In the genomic region with DNA sequence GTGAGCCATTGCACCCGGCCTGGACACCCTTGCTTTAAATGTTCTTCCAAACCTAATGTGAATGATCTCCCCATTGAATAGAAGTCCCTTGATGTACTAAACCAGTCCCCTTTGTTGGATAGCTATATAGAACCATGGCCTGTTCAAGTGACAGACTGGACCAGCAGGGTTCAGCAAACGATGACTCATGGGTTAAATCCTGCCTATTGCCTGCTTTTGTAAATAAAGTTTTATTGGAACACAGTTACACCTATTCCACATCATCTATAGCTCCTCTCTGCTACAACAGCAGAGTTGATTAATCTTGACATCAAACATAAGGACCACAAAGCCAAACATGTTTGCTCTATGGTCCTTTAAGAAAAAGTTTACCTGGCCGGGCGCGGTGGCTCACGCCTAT, we compare ENCODE assay signal across 2 cellular contexts.
A peak's percentile ranks its signal among the peaks of the same experiment; 100 is the strongest.
TF ChIP-seq lines count a peak whose summit lies in the region.

No MANE protein-coding gene starts in this region.

TF ChIP-seq in HepG2, 621 proteins besides CTCF, POLR2A, EP300 and RAD21:
- no peak for TF ChIP-seq PHF8 (CRISPR knock-in tag; IDR thresholded peaks at IDR 0.05)
- TF ChIP-seq SIN3A (IDR thresholded peaks at IDR 0.05; ENCODE audit: borderline replicate concordance, low read depth, low read length), result no peak
- no peak for TF ChIP-seq ZNF720 (CRISPR knock-in tag; IDR thresholded peaks at IDR 0.05)
- peak; percentile 51 for TF ChIP-seq FOSL2 (CRISPR knock-in tag; IDR thresholded peaks at IDR 0.05)
- TF ChIP-seq ZBTB40 (IDR thresholded peaks at IDR 0.05), result peak; percentile 82
- peak; percentile 98 for TF ChIP-seq ZBTB40 (CRISPR knock-in tag; IDR thresholded peaks at IDR 0.05)
- TF ChIP-seq, protein P1, sequence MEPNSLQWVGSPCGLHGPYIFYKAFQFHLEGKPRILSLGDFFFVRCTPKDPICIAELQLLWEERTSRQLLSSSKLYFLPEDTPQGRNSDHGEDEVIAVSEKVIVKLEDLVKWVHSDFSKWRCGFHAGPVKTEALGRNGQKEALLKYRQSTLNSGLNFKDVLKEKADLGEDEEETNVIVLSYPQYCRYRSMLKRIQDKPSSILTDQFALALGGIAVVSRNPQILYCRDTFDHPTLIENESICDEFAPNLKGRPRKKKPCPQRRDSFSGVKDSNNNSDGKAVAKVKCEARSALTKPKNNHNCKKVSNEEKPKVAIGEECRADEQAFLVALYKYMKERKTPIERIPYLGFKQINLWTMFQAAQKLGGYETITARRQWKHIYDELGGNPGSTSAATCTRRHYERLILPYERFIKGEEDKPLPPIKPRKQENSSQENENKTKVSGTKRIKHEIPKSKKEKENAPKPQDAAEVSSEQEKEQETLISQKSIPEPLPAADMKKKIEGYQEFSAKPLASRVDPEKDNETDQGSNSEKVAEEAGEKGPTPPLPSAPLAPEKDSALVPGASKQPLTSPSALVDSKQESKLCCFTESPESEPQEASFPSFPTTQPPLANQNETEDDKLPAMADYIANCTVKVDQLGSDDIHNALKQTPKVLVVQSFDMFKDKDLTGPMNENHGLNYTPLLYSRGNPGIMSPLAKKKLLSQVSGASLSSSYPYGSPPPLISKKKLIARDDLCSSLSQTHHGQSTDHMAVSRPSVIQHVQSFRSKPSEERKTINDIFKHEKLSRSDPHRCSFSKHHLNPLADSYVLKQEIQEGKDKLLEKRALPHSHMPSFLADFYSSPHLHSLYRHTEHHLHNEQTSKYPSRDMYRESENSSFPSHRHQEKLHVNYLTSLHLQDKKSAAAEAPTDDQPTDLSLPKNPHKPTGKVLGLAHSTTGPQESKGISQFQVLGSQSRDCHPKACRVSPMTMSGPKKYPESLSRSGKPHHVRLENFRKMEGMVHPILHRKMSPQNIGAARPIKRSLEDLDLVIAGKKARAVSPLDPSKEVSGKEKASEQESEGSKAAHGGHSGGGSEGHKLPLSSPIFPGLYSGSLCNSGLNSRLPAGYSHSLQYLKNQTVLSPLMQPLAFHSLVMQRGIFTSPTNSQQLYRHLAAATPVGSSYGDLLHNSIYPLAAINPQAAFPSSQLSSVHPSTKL (CRISPR knock-in tag; IDR thresholded peaks at IDR 0.05), result no peak
TF ChIP-seq in HepG2: peak in this region for 2.

TF ChIP-seq in WTC11, 78 proteins besides CTCF, POLR2A, EP300 and RAD21:
- TF ChIP-seq OVOL2 (CRISPR knock-in tag; IDR thresholded peaks at IDR 0.05; ENCODE audit: borderline replicate concordance) (no peak), ZNF671 (CRISPR knock-in tag; IDR thresholded peaks at IDR 0.05) (no peak), ZMAT4 (CRISPR knock-in tag; IDR thresholded peaks at IDR 0.05) (no peak), JAZF1 (CRISPR knock-in tag; IDR thresholded peaks at IDR 0.05) (no peak), NR2C2 (CRISPR knock-in tag; IDR thresholded peaks at IDR 0.05) (no peak), ZNF317 (CRISPR knock-in tag; IDR thresholded peaks at IDR 0.05; ENCODE audit: borderline replicate concordance, low read depth) (no peak), TP53 (CRISPR knock-in tag; IDR thresholded peaks at IDR 0.05) (no peak), ZNF232 (CRISPR knock-in tag; IDR thresholded peaks at IDR 0.05) (no peak), RELA (CRISPR knock-in tag; IDR thresholded peaks at IDR 0.05; ENCODE audit: borderline replicate concordance) (no peak), ZNF263 (CRISPR knock-in tag; IDR thresholded peaks at IDR 0.05; ENCODE audit: low read depth) (no peak), TCF7 (CRISPR knock-in tag; IDR thresholded peaks at IDR 0.05; ENCODE audit: low read depth) (no peak), ATF1 (CRISPR knock-in tag; IDR thresholded peaks at IDR 0.05) (no peak), ZNF425 (CRISPR knock-in tag; conservative IDR thresholded peaks at IDR 0.05) (no peak)
- TF ChIP-seq, protein P2, sequence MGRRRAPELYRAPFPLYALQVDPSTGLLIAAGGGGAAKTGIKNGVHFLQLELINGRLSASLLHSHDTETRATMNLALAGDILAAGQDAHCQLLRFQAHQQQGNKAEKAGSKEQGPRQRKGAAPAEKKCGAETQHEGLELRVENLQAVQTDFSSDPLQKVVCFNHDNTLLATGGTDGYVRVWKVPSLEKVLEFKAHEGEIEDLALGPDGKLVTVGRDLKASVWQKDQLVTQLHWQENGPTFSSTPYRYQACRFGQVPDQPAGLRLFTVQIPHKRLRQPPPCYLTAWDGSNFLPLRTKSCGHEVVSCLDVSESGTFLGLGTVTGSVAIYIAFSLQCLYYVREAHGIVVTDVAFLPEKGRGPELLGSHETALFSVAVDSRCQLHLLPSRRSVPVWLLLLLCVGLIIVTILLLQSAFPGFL (CRISPR knock-in tag; IDR thresholded peaks at IDR 0.05; ENCODE audit: borderline replicate concordance), result no peak
- TF ChIP-seq, protein P3, sequence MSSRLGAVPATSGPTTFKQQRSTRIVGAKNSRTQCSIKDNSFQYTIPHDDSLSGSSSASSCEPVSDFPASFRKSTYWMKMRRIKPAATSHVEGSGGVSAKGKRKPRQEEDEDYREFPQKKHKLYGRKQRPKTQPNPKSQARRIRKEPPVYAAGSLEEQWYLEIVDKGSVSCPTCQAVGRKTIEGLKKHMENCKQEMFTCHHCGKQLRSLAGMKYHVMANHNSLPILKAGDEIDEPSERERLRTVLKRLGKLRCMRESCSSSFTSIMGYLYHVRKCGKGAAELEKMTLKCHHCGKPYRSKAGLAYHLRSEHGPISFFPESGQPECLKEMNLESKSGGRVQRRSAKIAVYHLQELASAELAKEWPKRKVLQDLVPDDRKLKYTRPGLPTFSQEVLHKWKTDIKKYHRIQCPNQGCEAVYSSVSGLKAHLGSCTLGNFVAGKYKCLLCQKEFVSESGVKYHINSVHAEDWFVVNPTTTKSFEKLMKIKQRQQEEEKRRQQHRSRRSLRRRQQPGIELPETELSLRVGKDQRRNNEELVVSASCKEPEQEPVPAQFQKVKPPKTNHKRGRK (CRISPR knock-in tag; IDR thresholded peaks at IDR 0.05; ENCODE audit: borderline replicate concordance), result no peak
- TF ChIP-seq, protein P4, sequence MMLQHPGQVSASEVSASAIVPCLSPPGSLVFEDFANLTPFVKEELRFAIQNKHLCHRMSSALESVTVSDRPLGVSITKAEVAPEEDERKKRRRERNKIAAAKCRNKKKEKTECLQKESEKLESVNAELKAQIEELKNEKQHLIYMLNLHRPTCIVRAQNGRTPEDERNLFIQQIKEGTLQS (CRISPR knock-in tag; conservative IDR thresholded peaks at IDR 0.05), result no peak
- TF ChIP-seq, protein P5, sequence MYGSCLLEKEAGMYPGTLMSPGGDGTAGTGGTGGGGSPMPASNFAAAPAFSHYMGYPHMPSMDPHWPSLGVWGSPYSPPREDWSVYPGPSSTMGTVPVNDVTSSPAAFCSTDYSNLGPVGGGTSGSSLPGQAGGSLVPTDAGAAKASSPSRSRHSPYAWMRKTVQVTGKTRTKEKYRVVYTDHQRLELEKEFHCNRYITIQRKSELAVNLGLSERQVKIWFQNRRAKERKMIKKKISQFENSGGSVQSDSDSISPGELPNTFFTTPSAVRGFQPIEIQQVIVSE (CRISPR knock-in tag; IDR thresholded peaks at IDR 0.05; ENCODE audit: borderline replicate concordance), result no peak
TF ChIP-seq in WTC11: peak in this region for 0.
